1 cellular context compared by ENCODE assay signal in the genomic region with DNA sequence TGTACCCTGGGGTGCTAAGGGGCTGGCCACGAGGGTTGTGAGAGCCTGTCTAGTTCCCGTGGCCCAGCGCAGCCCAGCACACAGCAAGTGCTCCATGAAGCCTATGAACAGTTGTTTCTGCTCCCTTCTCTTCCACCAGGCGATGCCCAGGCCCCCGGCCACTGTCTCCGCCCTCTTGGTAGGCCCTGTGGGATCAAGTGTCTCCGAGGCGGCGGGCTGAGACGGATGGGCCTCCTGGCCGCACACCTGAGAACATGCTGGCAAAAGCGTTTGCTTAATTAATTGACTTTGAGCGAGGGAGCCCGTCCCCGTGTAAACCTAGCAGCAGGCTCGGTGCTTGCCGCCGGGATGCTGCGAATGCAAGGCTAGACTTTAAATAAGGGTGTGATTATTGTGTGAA.
TF ChIP-seq lines count a peak whose summit lies in the region.

No MANE protein-coding gene starts in this region.

TF ChIP-seq in K562, 482 proteins besides CTCF, POLR2A, EP300 and RAD21 (continued from another document):
- TF ChIP-seq RBM14 (IDR thresholded peaks at IDR 0.05; ENCODE audit: borderline replicate concordance, insufficient read depth, low read depth, low read length), result 0 out of 2 replicates have a peak, but pooled peaks have one; percentile 49
